In the genomic region with DNA sequence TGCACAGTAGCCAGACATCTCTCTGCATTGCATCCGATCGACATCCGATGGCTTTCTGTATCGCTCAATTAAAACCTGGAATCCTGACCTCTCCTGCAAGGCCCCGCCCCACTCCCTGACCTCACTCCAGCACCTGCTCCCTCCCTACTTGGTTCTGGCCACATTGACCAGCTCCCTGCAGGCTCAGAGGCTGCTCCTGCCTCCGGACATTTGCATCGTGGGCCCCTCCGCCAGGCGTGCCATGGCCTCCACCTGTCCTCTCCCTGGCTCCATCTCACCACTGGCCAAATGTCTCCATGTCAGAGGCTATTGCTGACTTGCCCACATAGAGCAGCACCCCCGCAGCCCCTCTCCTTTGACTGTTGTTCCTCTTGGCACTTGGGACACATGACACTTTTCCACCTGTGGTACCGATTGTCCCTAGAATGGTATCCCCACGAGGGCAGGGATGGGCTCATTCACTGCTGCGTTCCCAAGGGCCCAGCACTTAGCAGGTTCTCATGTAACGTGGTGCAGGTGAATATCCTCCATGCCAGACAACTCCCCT, we compare ENCODE assay signal across 17 cellular contexts.
A peak's percentile ranks its signal among the peaks of the same experiment; 100 is the strongest.
DNase-seq lines count a peak whose midpoint lies in the region; ATAC-seq, FAIRE-seq and TF ChIP-seq lines count a peak whose summit lies in the region.
"Had no signal": no experiment of that assay in that cellular context is flagged by ENCODE, and none has a peak within 500 bp of the region (broad histone marks: within the 10 kb centered on the region; RNA-seq: fewer than 3 reads in every experiment).

No MANE protein-coding gene starts in this region.

- no peak for TF ChIP-seq EP300 in A549 (IDR thresholded peaks at IDR 0.05)

- H3K27ac ChIP-seq in A549: peak overlapping the region; percentile 35 to 96; a peak in 5 of 6 replicates
- no peak overlapping the region for H3K27ac ChIP-seq in PC-9
- no peak overlapping the region for H3K27ac ChIP-seq in keratinocyte (ENCODE audit: control insufficient read depth, insufficient read depth, low read length)
- H3K27ac ChIP-seq: left lung, psoas muscle had no signal

- DNase-seq in A549 (ENCODE audit: low read depth in 1 of 2, low spot score in 1 of 2) (no peak), Caco-2 (no peak), PC-9 (no peak), keratinocyte (ENCODE audit: low read depth, low spot score) (no peak), NCI-H345 treated with DMSO at 0.1 percent for 48 hours (lab: John Stamatoyannopoulos, UW; ENCODE audit: unreplicated experiment) (no peak), inferior parietal cortex (ENCODE audit: extremely low spot score) (no peak), GM10248 (ENCODE audit: extremely low spot score) (no peak)
- DNase-seq: NCI-H187 treated with DMSO at 0.1 percent for 48 hours, SIG-M5 had no signal

- POLR2A ChIA-PET in A549 (lab: Yijun Ruan, JAX) (interaction anchor here (0.6 to 1.0 kb wide), 2 partner anchors 127 to 241 kb away, joined by 3 to 5 read pairs; no protein-coding TSS in a partner anchor), Caco-2 (lab: Charles Lee) (no interaction called here), PC-9 (lab: Charles Lee; ENCODE audit: unreplicated experiment) (interaction anchor here (0.7 kb wide), 1 partner anchor 104 kb away, joined by 9 read pairs; no protein-coding TSS in a partner anchor), GM10248 (lab: Yijun Ruan, JAX) (no interaction called here)

- no peaks in the 10 kb centered on the region for H3K9me1 ChIP-seq in keratinocyte (ENCODE audit: control insufficient read depth, extremely low read depth, insufficient read depth, low read length)

- FAIRE-seq in A549 (lab: Jason Lieb, UNC) (no peak), keratinocyte (lab: Jason Lieb, UNC) (no peak)
- FAIRE-seq: RCC 7860 had no signal

- H3K36me3 ChIP-seq in Caco-2 (ENCODE audit: control insufficient read depth, insufficient read depth, low read length) (no peaks in the 10 kb centered on the region), PC-9 (ENCODE audit: low read depth) (no peaks in the 10 kb centered on the region), keratinocyte (ENCODE audit: control insufficient read depth in 2 of 2, extremely low read depth in 1 of 2, insufficient read depth in 2 of 2, low read length in 2 of 2) (no peaks in the 10 kb centered on the region)
- H3K36me3 ChIP-seq: BLaER1 treated with 17β-estradiol and CSF1 and Interleukin-3, amounts not matched to agents 10 nM and 100 nM; HAP-1; left lung; sigmoid colon had no signal

- no peaks in the 10 kb centered on the region for H3K27me3 Mint-ChIP-seq in Caco-2 (ENCODE audit: insufficient read depth, unreplicated experiment)
- H3K27me3 Mint-ChIP-seq: stimulated activated naive B cell treated with anti-CD40 and anti-IgM and Interleukin-4, amounts not matched to agents 10 μg/mL and 1 μg/mL and 100 μg/mL, for 72 hours had no signal

- no peaks in the 10 kb centered on the region for H3F3A ChIP-seq in PC-9 (ENCODE audit: insufficient read depth, low read depth)

- BruUV-seq in Caco-2 (replicated peaks; lab: Mats Ljungman, UMichigan): no TSS peak
- no TSS peak for BruUV-seq in PC-9 (replicated peaks; lab: Mats Ljungman, UMichigan)

- H3K4me3 ChIP-seq in A549: no peak overlapping the region
- no peak overlapping the region for H3K4me3 ChIP-seq in Caco-2 (ENCODE audit: low read depth, low read length)
- no peak overlapping the region for H3K4me3 ChIP-seq in PC-9
- no peak overlapping the region for H3K4me3 ChIP-seq in keratinocyte (ENCODE audit: control insufficient read depth in 2 of 3, extremely low read depth in 1 of 3, insufficient read depth in 2 of 3, low read depth in 1 of 3, low read length in 3 of 3)
- H3K4me3 ChIP-seq: BLaER1 treated with 17β-estradiol and CSF1 and Interleukin-3, amounts not matched to agents 10 nM and 100 nM; HAP-1; left lung; psoas muscle; sigmoid colon had no signal

- H2AFZ ChIP-seq in PC-9 (no peak overlapping the region), keratinocyte (ENCODE audit: control insufficient read depth, low read length) (no peak overlapping the region)

- H3K4me1 Mint-ChIP-seq in Caco-2 (ENCODE audit: low read depth, unreplicated experiment): peaks cover 16% of the 10 kb centered on the region

- no peak for TF ChIP-seq RAD21 in A549 (conservative IDR thresholded peaks at IDR 0.05 in 1 of 2, IDR thresholded peaks at IDR 0.05 in 1 of 2)

- H3K27ac Mint-ChIP-seq in Caco-2 (ENCODE audit: unreplicated experiment): peak overlapping the region; percentile 37

- no peaks in the 10 kb centered on the region for H3K9me3 ChIP-seq in A549
- H3K9me3 ChIP-seq in Caco-2: no peaks in the 10 kb centered on the region
- no peaks in the 10 kb centered on the region for H3K9me3 ChIP-seq in PC-9 (ENCODE audit: insufficient read depth, low read depth)
- H3K9me3 ChIP-seq in keratinocyte (ENCODE audit: control insufficient read depth, low read depth, low read length): no peaks in the 10 kb centered on the region
- H3K9me3 ChIP-seq: BLaER1 treated with 17β-estradiol and CSF1 and Interleukin-3, amounts not matched to agents 10 nM and 100 nM; HAP-1; left lung; psoas muscle; sigmoid colon had no signal

- 72% methylated on average over 13 of the region's 14 CpGs for WGBS in A549 (ENCODE audit: missing lambda C conversion rate)

- CTCF ChIA-PET in A549 (lab: Yijun Ruan, JAX) (interaction anchor here (0.6 to 9.3 kb wide), 70 partner anchors 9 to 581 kb away, joined by 3 to 173 read pairs (median 6); partner anchors contain the start of gene RHEB), Caco-2 (lab: Charles Lee) (interaction anchor here (0.9 to 1.8 kb wide), 4 partner anchors 73 to 131 kb away, joined by 3 to 5 read pairs (median 3); no protein-coding TSS in a partner anchor), PC-9 (lab: Charles Lee) (interaction anchor here (0.8 to 1.7 kb wide), 5 partner anchors 23 to 128 kb away, joined by 3 to 7 read pairs (median 3); no protein-coding TSS in a partner anchor), GM10248 (lab: Yijun Ruan, JAX) (interaction anchor here (0.6 to 3.5 kb wide), 27 partner anchors 8 to 444 kb away, joined by 3 to 25 read pairs (median 6); partner anchors contain the start of gene CRYGN)

- intact Hi-C loops in Caco-2 (cut with micrococcal nuclease; ENCODE audit: unreplicated experiment) (loop anchor here (1.0 to 2.0 kb wide), 4 partner anchors 133 to 391 kb away; no protein-coding TSS in a partner anchor), PC-9 (cut with micrococcal nuclease; ENCODE audit: unreplicated experiment) (loop anchor here (1.0 to 10.0 kb wide), 6 partner anchors 133 to 444 kb away; no protein-coding TSS in a partner anchor)

- H4K20me1 ChIP-seq in PC-9 (ENCODE audit: insufficient read depth): no peaks in the 10 kb centered on the region
- H4K20me1 ChIP-seq in keratinocyte (ENCODE audit: control insufficient read depth, extremely low read depth, insufficient read depth, low read length): no peaks in the 10 kb centered on the region

- H3K9ac ChIP-seq in keratinocyte (ENCODE audit: control insufficient read depth, extremely low read depth, insufficient read depth, low read length): no peak overlapping the region

- dilution Hi-C loops in keratinocyte (cut with MboI; ENCODE audit: extremely low pct_ligation_motif_present, low sequenced_read_pairs): no loop called here

- no peak overlapping the region for H3K4me3 Mint-ChIP-seq in Caco-2 (ENCODE audit: unreplicated experiment)
- H3K4me3 Mint-ChIP-seq: stimulated activated naive B cell treated with anti-CD40 and anti-IgM and Interleukin-4, amounts not matched to agents 10 μg/mL and 1 μg/mL and 100 μg/mL, for 72 hours had no signal

- ATAC-seq in A549 (peak in 1 of 2 experiments; percentile 10; a peak in 3 of 6 replicates), HG02970 (IDR thresholded peaks at IDR 0.05; ENCODE audit: low FRiP score, unreplicated experiment) (no peak)

- H3K9me2 ChIP-seq in PC-9 (ENCODE audit: insufficient read depth): no peaks in the 10 kb centered on the region

- H3K4me1 ChIP-seq in A549 (peaks cover 39% of the 10 kb centered on the region), Caco-2 (peaks cover 21% of the 10 kb centered on the region), PC-9 (replicated peaks; ENCODE audit: insufficient read depth) (peaks cover 19% of the 10 kb centered on the region), keratinocyte (ENCODE audit: control insufficient read depth, extremely low read depth, insufficient read depth, low read length) (peaks cover 23% of the 10 kb centered on the region)

- TF ChIP-seq CTCF in A549 (IDR thresholded peaks at IDR 0.05) (no peak), Caco-2 (IDR thresholded peaks at IDR 0.05; ENCODE audit: insufficient read depth in 1 of 2, low read depth in 1 of 2, low read length in 1 of 2, severe bottlenecking in 1 of 2, unreplicated experiment in 1 of 2) (no peak), PC-9 (conservative IDR thresholded peaks at IDR 0.05) (no peak), keratinocyte (optimal IDR thresholded peaks at IDR 0.05 in 1 of 3, IDR thresholded peaks at IDR 0.05 in 1 of 3, conservative IDR thresholded peaks at IDR 0.05 in 1 of 3; ENCODE audit: extremely low read depth in 1 of 3, insufficient read depth in 2 of 3, low read length in 3 of 3) (no peak), GM10248 (IDR thresholded peaks at IDR 0.05; ENCODE audit: control extremely low read depth, extremely low read depth, low read depth, missing control alignments) (no peak)

- H3K36me3 Mint-ChIP-seq in Caco-2 (ENCODE audit: insufficient read depth, unreplicated experiment): no peaks in the 10 kb centered on the region

- H3K79me2 ChIP-seq in PC-9 (ENCODE audit: low read depth) (no peaks in the 10 kb centered on the region), keratinocyte (ENCODE audit: control insufficient read depth, insufficient read depth, low read length) (no peaks in the 10 kb centered on the region)

- H3K27me3 ChIP-seq in Caco-2 (replicated peaks; ENCODE audit: control insufficient read depth, insufficient read depth, low read length) (no peaks in the 10 kb centered on the region), PC-9 (ENCODE audit: insufficient read depth, low read depth) (no peaks in the 10 kb centered on the region), keratinocyte (ENCODE audit: control insufficient read depth, extremely low read depth, insufficient read depth, low read length) (no peaks in the 10 kb centered on the region)
- H3K27me3 ChIP-seq: BLaER1 treated with 17β-estradiol and CSF1 and Interleukin-3, amounts not matched to agents 10 nM and 100 nM; left lung; sigmoid colon had no signal

- H3K4me2 ChIP-seq in A549: peak overlapping the region; percentile 32; the same call in 1 of the 3 replicates
- H3K4me2 ChIP-seq in PC-9: 0 out of 2 replicates have a peak overlapping the region, but pooled peaks have one; percentile 15
- H3K4me2 ChIP-seq in keratinocyte (ENCODE audit: control insufficient read depth, extremely low read depth, insufficient read depth, low read depth, low read length): peak overlapping the region; percentile 17

- H3K9me3 Mint-ChIP-seq in Caco-2 (ENCODE audit: unreplicated experiment): no peaks in the 10 kb centered on the region
- H3K9me3 Mint-ChIP-seq: stimulated activated naive B cell treated with anti-CD40 and anti-IgM and Interleukin-4, amounts not matched to agents 10 μg/mL and 1 μg/mL and 100 μg/mL, for 72 hours had no signal

- no peak for TF ChIP-seq POLR2A in A549 (IDR thresholded peaks at IDR 0.05; ENCODE audit: low read length)

TF ChIP-seq in A549, 52 proteins besides CTCF, POLR2A, EP300 and RAD21 (continues in another document):
- TF ChIP-seq CHD2 (IDR thresholded peaks at IDR 0.05; ENCODE audit: low read length, partially characterized antibody): no peak

Comparison
In these comparisons a context has a peak if more than half of its experiments do, and no peak if none do; other contexts are left out.
1. H3K27ac ChIP-seq: peak in A549 (2 of 2); none in PC-9 (single experiment) and keratinocyte (single experiment).
2. POLR2A ChIA-PET loops: an anchor here in A549 (0.6 to 1.0 kb wide) and PC-9 (0.7 kb wide); none called in Caco-2 and GM10248.
3. Peak in every context shown above with its lines, with median percentiles within 50 percentile points of each other: H3K4me2 ChIP-seq.